In the genomic region with DNA sequence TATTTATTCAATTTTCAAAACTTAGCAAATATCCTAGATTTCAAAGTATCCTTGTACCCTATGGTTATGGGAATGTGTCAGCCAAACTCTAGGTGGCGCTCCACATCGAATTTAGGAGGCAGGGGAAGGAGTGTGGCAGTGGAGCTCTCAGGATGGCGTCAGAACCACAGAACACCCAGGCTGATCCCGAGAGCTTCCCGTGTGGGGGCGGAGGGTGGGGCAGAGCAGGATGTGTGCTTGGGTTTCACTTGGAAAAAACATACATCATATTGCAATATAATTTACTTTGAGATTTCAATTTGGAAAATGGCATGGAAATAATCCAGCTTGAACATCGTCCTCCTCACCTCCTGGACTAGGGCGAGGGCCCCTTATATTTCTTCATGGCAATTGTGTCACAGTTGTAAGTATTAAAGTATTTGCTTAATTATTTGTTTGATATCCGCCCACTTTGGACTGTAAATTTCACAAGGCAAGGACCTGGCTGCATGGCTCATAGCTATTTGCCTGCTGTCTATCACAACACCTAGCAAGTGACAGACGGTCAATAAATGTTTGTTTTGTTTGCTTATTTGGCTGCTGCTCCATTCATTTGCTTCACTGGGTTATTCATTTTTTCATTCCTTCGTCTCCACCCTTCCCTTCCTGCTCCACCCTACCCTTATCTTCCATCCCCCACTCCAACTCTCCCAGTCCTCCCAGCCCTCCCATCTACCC, we compare ENCODE assay signal across 9 cellular contexts.
DNase-seq lines count a peak whose midpoint lies in the region; ATAC-seq and TF ChIP-seq lines count a peak whose summit lies in the region.
"Had no signal": no experiment of that assay in that cellular context is flagged by ENCODE, and none has a peak within 500 bp of the region (broad histone marks: within the 10 kb centered on the region; RNA-seq: fewer than 3 reads in every experiment).

No MANE protein-coding gene starts in this region.

- ATAC-seq in HG03175 (IDR thresholded peaks at IDR 0.05; ENCODE audit: unreplicated experiment) (peak; percentile 81), HG02870 (IDR thresholded peaks at IDR 0.05; ENCODE audit: unreplicated experiment) (no peak)

- peak overlapping the region; percentile 81 for H3K4me3 Mint-ChIP-seq in MCF 10A (ENCODE audit: unreplicated experiment)
- H3K4me3 Mint-ChIP-seq: memory B cell had no signal

- no peaks in the 10 kb centered on the region for H3K27me3 ChIP-seq in PC-9 (ENCODE audit: insufficient read depth, low read depth)
- H3K27me3 ChIP-seq in smooth muscle cell (ENCODE audit: low read depth) = no peaks in the 10 kb centered on the region

- H3K4me3 ChIP-seq in PC-9 (peak overlapping the region; percentile 53; the same call in 1 of the 2 replicates), smooth muscle cell (peak overlapping the region; percentile 45)

- DNase-seq in NCI-H2081 (lab: John Stamatoyannopoulos, UW) = peak; percentile 23
- DNase-seq in NCI-H2081 treated with DMSO at 0.1 percent for 48 hours (lab: John Stamatoyannopoulos, UW) = no peak
- DNase-seq in PC-9 = peak; percentile 74 to 97
- DNase-seq in MCF 10A (ENCODE audit: unreplicated experiment) = peak; percentile 97
- peak; percentile 85 for DNase-seq in iPS-NIHi11 (ENCODE audit: low spot score)
- peak; percentile 37 for DNase-seq in smooth muscle cell (lab: John Stamatoyannopoulos, UW; ENCODE audit: unreplicated experiment)

- peaks cover 5% of the 10 kb centered on the region; the same call in 1 of the 2 replicates for H3K9me3 ChIP-seq in PC-9 (ENCODE audit: insufficient read depth, low read depth)
- H3K9me3 ChIP-seq in smooth muscle cell (replicated peaks; ENCODE audit: low read depth) = no peaks in the 10 kb centered on the region

- intact Hi-C loops in PC-9 (cut with micrococcal nuclease; ENCODE audit: unreplicated experiment) (loop anchor here (1.0 to 5.0 kb wide), 11 partner anchors 45 to 485 kb away; no protein-coding TSS in a partner anchor), MCF 10A (cut with micrococcal nuclease) (loop anchor here (1.0 to 5.0 kb wide), 12 partner anchors 29 to 505 kb away; a partner anchor contains a TSS)

- BruUV-seq in PC-9 (replicated peaks; lab: Mats Ljungman, UMichigan) = no TSS peak
- BruUV-seq in MCF 10A (replicated peaks; lab: Mats Ljungman, UMichigan) = TSS peak; percentile 66

- CTCF ChIA-PET in PC-9 (lab: Charles Lee) = interaction anchor here (0.5 to 1.7 kb wide), 8 partner anchors 34 to 1439 kb away, joined by 3 to 9 read pairs (median 4); no protein-coding TSS in a partner anchor
- CTCF ChIA-PET in MCF 10A (lab: Yijun Ruan, JAX) = interaction anchor here (0.6 to 4.7 kb wide), 63 partner anchors 9 to 505 kb away, joined by 3 to 76 read pairs (median 4); no protein-coding TSS in a partner anchor

- H3K79me2 ChIP-seq in PC-9 (ENCODE audit: low read depth) (no peaks in the 10 kb centered on the region), smooth muscle cell (ENCODE audit: low read depth) (peaks cover 9% of the 10 kb centered on the region)

- 21% methylated on average over 11 of the region's 11 CpGs for WGBS in smooth muscle cell (ENCODE audit: low lambda C conversion rate)

- peaks cover 46% of the 10 kb centered on the region for H3K4me1 Mint-ChIP-seq in MCF 10A (ENCODE audit: insufficient read depth, unreplicated experiment)
- H3K4me1 Mint-ChIP-seq: memory B cell had no signal

- no peaks in the 10 kb centered on the region for H3K9me2 ChIP-seq in PC-9 (ENCODE audit: insufficient read depth)

- no peaks in the 10 kb centered on the region for H3K9me3 Mint-ChIP-seq in MCF 10A (ENCODE audit: unreplicated experiment)

- H3K36me3 ChIP-seq in PC-9 (ENCODE audit: low read depth) = no peaks in the 10 kb centered on the region
- H3K36me3 ChIP-seq in smooth muscle cell (ENCODE audit: low read depth) = peaks cover 2% of the 10 kb centered on the region

- no peaks in the 10 kb centered on the region for H4K20me1 ChIP-seq in PC-9 (ENCODE audit: insufficient read depth)
- no peaks in the 10 kb centered on the region for H4K20me1 ChIP-seq in smooth muscle cell (ENCODE audit: low read depth)

- peak overlapping the region; percentile 42 for H3K27ac Mint-ChIP-seq in MCF 10A (ENCODE audit: low read depth, unreplicated experiment)
- H3K27ac Mint-ChIP-seq: memory B cell had no signal

- H3K27me3 Mint-ChIP-seq in MCF 10A (ENCODE audit: insufficient read depth, unreplicated experiment) = no peaks in the 10 kb centered on the region

- peak overlapping the region; percentile 82 for H3K27ac ChIP-seq in PC-9
- peak overlapping the region; percentile 92 for H3K27ac ChIP-seq in smooth muscle cell (ENCODE audit: low read depth)

- peak overlapping the region; percentile 72 for H3K9ac ChIP-seq in smooth muscle cell (ENCODE audit: low read depth)

- no peaks in the 10 kb centered on the region for H3K36me3 Mint-ChIP-seq in MCF 10A (ENCODE audit: insufficient read depth, unreplicated experiment)
- H3K36me3 Mint-ChIP-seq: memory B cell had no signal

- H3K4me2 ChIP-seq in PC-9 (peak overlapping the region; percentile 90), smooth muscle cell (peak overlapping the region; percentile 89)

- H2AFZ ChIP-seq in PC-9 (peak overlapping the region; percentile 72), smooth muscle cell (ENCODE audit: low read depth) (no peak overlapping the region)

- H3K4me1 ChIP-seq in PC-9 (replicated peaks; ENCODE audit: insufficient read depth) = peaks cover 70% of the 10 kb centered on the region
- H3K4me1 ChIP-seq in smooth muscle cell (ENCODE audit: low read depth) = peaks cover 33% of the 10 kb centered on the region

- H3F3A ChIP-seq in PC-9 (ENCODE audit: insufficient read depth, low read depth) (peaks cover 56% of the 10 kb centered on the region), smooth muscle cell (ENCODE audit: low read depth) (peaks cover 26% of the 10 kb centered on the region)

- POLR2A ChIA-PET in PC-9 (lab: Charles Lee; ENCODE audit: unreplicated experiment) = no interaction called here
- POLR2A ChIA-PET in MCF 10A (lab: Yijun Ruan, JAX) = interaction anchor here (0.7 to 3.9 kb wide), 29 partner anchors 11 to 488 kb away, joined by 3 to 29 read pairs (median 5); a partner anchor contains a TSS

- TF ChIP-seq CTCF in PC-9 (conservative IDR thresholded peaks at IDR 0.05) (peak; percentile 94), MCF 10A (IDR thresholded peaks at IDR 0.05; ENCODE audit: unreplicated experiment) (peak; percentile 67), smooth muscle cell (IDR thresholded peaks at IDR 0.05; ENCODE audit: borderline replicate concordance, insufficient read depth, poor library complexity, severe bottlenecking) (peak; percentile 70)
